In genomic region chr2:68767996-68768395, GRCh38 we compare ENCODE assay signal across 13 cellular contexts. TPM values are rescaled to one million over a fixed set of nuclear protein-coding genes. Genes with fewer than 3 reads are reported as not detected.
DNase-seq lines count a peak whose midpoint lies in the region; ATAC-seq and TF ChIP-seq lines count a peak whose summit lies in the region.
"Had no signal": no experiment of that assay in that cellular context is flagged by ENCODE, and none has a peak within 500 bp of the region (broad histone marks: within the 10 kb centered on the region; RNA-seq: fewer than 3 reads in every experiment).

No MANE protein-coding gene starts in this region.

- CTCF ChIA-PET in OCI-LY7 (lab: Charles Lee; ENCODE audit: unreplicated experiment), result interaction anchor here (0.7 to 1.1 kb wide), 6 partner anchors 16 to 59 kb away, joined by 3 to 9 read pairs (median 4); no protein-coding TSS in a partner anchor

- TF ChIP-seq CTCF in OCI-LY7 (conservative IDR thresholded peaks at IDR 0.05; ENCODE audit: low read length), result no peak
- no peak for TF ChIP-seq CTCF in left ventricle myocardium inferior (IDR thresholded peaks at IDR 0.05; ENCODE audit: borderline replicate concordance)

- peaks cover 97 to 100% of the 10 kb centered on the region in 2 donors for H3K4me1 Mint-ChIP-seq in immature natural killer cell
- H3K4me1 Mint-ChIP-seq: neural progenitor cell had no signal

- peak overlapping the region; percentile 75 to 87 (median 80) for H3K4me3 Mint-ChIP-seq in immature natural killer cell
- H3K4me3 Mint-ChIP-seq: neural progenitor cell had no signal

- peak overlapping the region; percentile 95 to 100 (median 98) for H3K27ac Mint-ChIP-seq in immature natural killer cell
- H3K27ac Mint-ChIP-seq: neural progenitor cell had no signal

- peak overlapping the region; percentile 30; the same call in 1 of the 2 replicates for H2AFZ ChIP-seq in OCI-LY7 (ENCODE audit: low read length)
- H2AFZ ChIP-seq: neural progenitor cell had no signal

- intact Hi-C loops in OCI-LY7 (cut with micrococcal nuclease; ENCODE audit: unreplicated experiment) (loop anchor here (1.0 to 10.0 kb wide), 6 partner anchors 17 to 1357 kb away; partner anchors contain the start of genes APLF, FBXO48 and PLEK), left ventricle myocardium inferior (cut with micrococcal nuclease) (no loop called here)

- no peaks in the 10 kb centered on the region for H3K9me2 ChIP-seq in OCI-LY7 (ENCODE audit: insufficient read depth, low read length)

- H4K20me1 ChIP-seq in BLaER1 treated with 17β-estradiol and CSF1 and Interleukin-3, amounts not matched to agents 10 nM and 100 nM, result no peaks in the 10 kb centered on the region; a peak in 1 of 22 replicates
- H4K20me1 ChIP-seq in OCI-LY7 (ENCODE audit: insufficient read depth, low read length), result no peaks in the 10 kb centered on the region

- H3K36me3 ChIP-seq in BLaER1 treated with 17β-estradiol and CSF1 and Interleukin-3, amounts not matched to agents 10 nM and 100 nM, result peaks cover 0 to 44% (median 4%) of the 10 kb centered on the region in 11 experiments; a peak in 7 of 22 replicates
- no peaks in the 10 kb centered on the region for H3K36me3 ChIP-seq in OCI-LY7 (ENCODE audit: insufficient read depth, low read length)
- H3K36me3 ChIP-seq in left ventricle myocardium inferior, result no peaks in the 10 kb centered on the region
- H3K36me3 ChIP-seq: MG63, neural progenitor cell, SJSA1 had no signal

- peaks cover 55% of the 10 kb centered on the region for H3K79me2 ChIP-seq in OCI-LY7 (ENCODE audit: insufficient read depth, low read depth, low read length)

- peaks cover 0 to 3% (median 0%) of the 10 kb centered on the region in 3 donors for H3K36me3 Mint-ChIP-seq in immature natural killer cell
- H3K36me3 Mint-ChIP-seq: neural progenitor cell had no signal

- peak overlapping the region; percentile 71 to 97 (median 89) for H3K27ac ChIP-seq in BLaER1 treated with 17β-estradiol and CSF1 and Interleukin-3, amounts not matched to agents 10 nM and 100 nM
- H3K27ac ChIP-seq in OCI-LY7 (ENCODE audit: low read depth, low read length, poor library complexity, severe bottlenecking) (peak overlapping the region; percentile 93), left ventricle myocardium inferior (replicated peaks) (no peak overlapping the region)
- H3K27ac ChIP-seq: C4-2B, neural progenitor cell, SJSA1 had no signal

- H3K9ac ChIP-seq in BLaER1 treated with 17β-estradiol and CSF1 and Interleukin-3, amounts not matched to agents 10 nM and 100 nM, result peak overlapping the region; percentile 64 to 82 (median 77); a peak in 21 of 22 replicates
- H3K9ac ChIP-seq: neural progenitor cell had no signal

- H3K9me3 ChIP-seq in BLaER1 treated with 17β-estradiol and CSF1 and Interleukin-3, amounts not matched to agents 10 nM and 100 nM (replicated peaks in 1 of 11), result no peaks in the 10 kb centered on the region
- no peaks in the 10 kb centered on the region for H3K9me3 ChIP-seq in OCI-LY7 (ENCODE audit: low read length)
- no peaks in the 10 kb centered on the region for H3K9me3 ChIP-seq in left ventricle myocardium inferior (replicated peaks)
- H3K9me3 ChIP-seq: MG63, SJSA1 had no signal

- TSS peak; percentile 53 for BruUV-seq in OCI-LY7 (replicated peaks; lab: Mats Ljungman, UMichigan)

- no peaks in the 10 kb centered on the region for H3K9me3 Mint-ChIP-seq in immature natural killer cell
- H3K9me3 Mint-ChIP-seq: neural progenitor cell had no signal

- H3K27me3 ChIP-seq in BLaER1 treated with 17β-estradiol and CSF1 and Interleukin-3, amounts not matched to agents 10 nM and 100 nM, result no peaks in the 10 kb centered on the region
- no peaks in the 10 kb centered on the region for H3K27me3 ChIP-seq in left ventricle myocardium inferior (ENCODE audit: low read depth)
- H3K27me3 ChIP-seq: MG63, neural progenitor cell, SJSA1 had no signal

- peaks cover 18 to 24% (median 19%) of the 10 kb centered on the region in 3 donors for H3K27me3 Mint-ChIP-seq in immature natural killer cell (ENCODE audit: low read depth in 3 of 3)

- peak overlapping the region in 6 of 10 experiments; percentile 4 to 43 (median 14); a peak in 5 of 20 replicates for H3K4me3 ChIP-seq in BLaER1 treated with 17β-estradiol and CSF1 and Interleukin-3, amounts not matched to agents 10 nM and 100 nM
- H3K4me3 ChIP-seq in OCI-LY7 (ENCODE audit: low read depth, low read length, poor library complexity, severe bottlenecking) (peak overlapping the region; percentile 67), left ventricle myocardium inferior (no peak overlapping the region)
- H3K4me3 ChIP-seq: MG63, neural progenitor cell, SJSA1 had no signal

- POLR2A ChIA-PET in OCI-LY7 (lab: Charles Lee), result interaction anchor here (0.5 to 4.1 kb wide), 17 partner anchors 8 to 519 kb away, joined by 3 to 21 read pairs (median 4); no protein-coding TSS in a partner anchor

- DNase-seq in DMS79 (lab: John Stamatoyannopoulos, UW) (peak; percentile 37), OCI-LY7 (ENCODE audit: low spot score) (no peak), immature natural killer cell (no peak), HuH-7.5 (ENCODE audit: low spot score) (no peak), left ventricle myocardium inferior (no peak), NCI-H2081 (lab: John Stamatoyannopoulos, UW) (no peak)
- DNase-seq: MG63, NCI-H82 had no signal

- peak overlapping the region; percentile 85 to 99 (median 96) for H3K4me2 ChIP-seq in BLaER1 treated with 17β-estradiol and CSF1 and Interleukin-3, amounts not matched to agents 10 nM and 100 nM
- H3K4me2 ChIP-seq in OCI-LY7 (ENCODE audit: low read length), result peak overlapping the region; percentile 99
- H3K4me2 ChIP-seq: neural progenitor cell had no signal

- ATAC-seq in GM21528 (IDR thresholded peaks at IDR 0.05; ENCODE audit: low FRiP score, unreplicated experiment), result no peak

- peaks cover 100% of the 10 kb centered on the region in 10 experiments for H3K4me1 ChIP-seq in BLaER1 treated with 17β-estradiol and CSF1 and Interleukin-3, amounts not matched to agents 10 nM and 100 nM
- H3K4me1 ChIP-seq in OCI-LY7 (ENCODE audit: insufficient read depth, low read length, poor library complexity, severe bottlenecking) (peaks cover 100% of the 10 kb centered on the region), left ventricle myocardium inferior (peaks cover 53% of the 10 kb centered on the region)
- H3K4me1 ChIP-seq: neural progenitor cell had no signal

RNA-seq across cellular contexts. Expression of gene ARHGAP25, which starts 33.4 kb away (rescaled TPM):
- 18.6 and 22.3 TPM in 2 replicates for total RNA-seq in OCI-LY7 (2014; rRNA removed; shearing (Covaris generic))
- 37.7 and 43.8 TPM in 2 replicates for total RNA-seq in OCI-LY7 (2022)
- polyA plus RNA-seq in immature natural killer cell, result 100 to 1,000 TPM; 107 to 282 (median 117) TPM
- total RNA-seq in left ventricle myocardium inferior, result 5.3 TPM
- total RNA-seq: SJSA1 had no signal
